Comparison of ENCODE assay signal across 8 cellular contexts in genomic region chr2:37892436-37893114, GRCh38. TPM values are rescaled to one million over a fixed set of nuclear protein-coding genes. Genes with fewer than 3 reads are reported as not detected.
DNase-seq lines count a peak whose midpoint lies in the region; ATAC-seq and TF ChIP-seq lines count a peak whose summit lies in the region.

No MANE protein-coding gene starts in this region.

- H3K36me3 Mint-ChIP-seq in T-helper 2 cell treated with Interferon-gamma antibody and Interleukin-4, amounts not matched to agents 5 μg/mL and 100 μg/mL, for 36 hours (ENCODE audit: low read depth): no peaks in the 10 kb centered on the region

- peaks cover 28% of the 10 kb centered on the region for H3K27me3 Mint-ChIP-seq in T-helper 2 cell treated with Interferon-gamma antibody and Interleukin-4, amounts not matched to agents 5 μg/mL and 100 μg/mL, for 36 hours (ENCODE audit: low read depth)

- H3K9me3 ChIP-seq in esophagus squamous epithelium: no peaks in the 10 kb centered on the region

- intact Hi-C loops in esophagus squamous epithelium (cut with DNase I): no loop called here

- ATAC-seq in GM19043 (IDR thresholded peaks at IDR 0.05; ENCODE audit: low read depth, unreplicated experiment) (peak; percentile 66), HG03135 (IDR thresholded peaks at IDR 0.05; ENCODE audit: unreplicated experiment) (peak; percentile 73)

- no peaks in the 10 kb centered on the region for H3K9me3 Mint-ChIP-seq in T-helper 2 cell treated with Interferon-gamma antibody and Interleukin-4, amounts not matched to agents 5 μg/mL and 100 μg/mL, for 36 hours

- H3K4me1 Mint-ChIP-seq in T-helper 2 cell treated with Interferon-gamma antibody and Interleukin-4, amounts not matched to agents 5 μg/mL and 100 μg/mL, for 36 hours (ENCODE audit: low read depth): peaks cover 17% of the 10 kb centered on the region

- H3K4me3 ChIP-seq in esophagus squamous epithelium: no peak overlapping the region

- peak overlapping the region; percentile 53 for H3K27ac Mint-ChIP-seq in T-helper 2 cell treated with Interferon-gamma antibody and Interleukin-4, amounts not matched to agents 5 μg/mL and 100 μg/mL, for 36 hours

- peak; percentile 37 for DNase-seq in A172 (ENCODE audit: low spot score)
- no peak for DNase-seq in T-helper 2 cell treated with Interferon-gamma antibody and Interleukin-4, amounts not matched to agents 5 μg/mL and 100 μg/mL, for 36 hours (ENCODE audit: low spot score)
- DNase-seq in middle frontal gyrus (ENCODE audit: extremely low spot score, low spot score): no peak
- DNase-seq in NCI-H2029 (lab: John Stamatoyannopoulos, UW): no peak
- no peak for DNase-seq in esophagus squamous epithelium (lab: John Stamatoyannopoulos, UW)
- DNase-seq in stimulated activated CD4-positive, alpha-beta T cell treated with anti-CD3 and anti-CD28 coated beads, Interleukin-1b, Interleukin-23, amount 100 ng/mL, for 48 hours: no peak

- H3K4me1 ChIP-seq in esophagus squamous epithelium: peaks cover 0 to 24% (median 0%) of the 10 kb centered on the region in 3 donors

- 36 to 39% methylated on average over 7 of the region's 7 CpGs for WGBS in esophagus squamous epithelium, 2 donors

- H3K36me3 ChIP-seq in esophagus squamous epithelium: no peaks in the 10 kb centered on the region

- H3K27me3 ChIP-seq in esophagus squamous epithelium: no peaks in the 10 kb centered on the region

- no peak overlapping the region for H3K27ac ChIP-seq in esophagus squamous epithelium

- TF ChIP-seq CTCF in esophagus squamous epithelium (IDR thresholded peaks at IDR 0.05): no peak

- no peak for TF ChIP-seq POLR2A in esophagus squamous epithelium (IDR thresholded peaks at IDR 0.05)

- peak overlapping the region; percentile 22 for H3K4me3 Mint-ChIP-seq in T-helper 2 cell treated with Interferon-gamma antibody and Interleukin-4, amounts not matched to agents 5 μg/mL and 100 μg/mL, for 36 hours

RNA-seq across cellular contexts. Expression of gene RMDN2, which starts 32.5 kb away (rescaled TPM):
- 4.5 and 11.3 TPM in 2 replicates for total RNA-seq in A172 (2014; rRNA removed; shearing (Covaris generic))
- 1 to 10 TPM; 3.4 to 7.8 (median 4.7) TPM for total RNA-seq in esophagus squamous epithelium
